ENCODE assay signal across 8 cellular contexts in genomic region chr9:94861589-94862241, GRCh38.
DNase-seq lines count a peak whose midpoint lies in the region; ATAC-seq, FAIRE-seq and TF ChIP-seq lines count a peak whose summit lies in the region.

No MANE protein-coding gene starts in this region.

- H3K9me3 ChIP-seq in duodenal mucosa (ENCODE audit: control insufficient read depth in 1 of 2, low read length in 2 of 2) (peaks cover 0 to 3% of the 10 kb centered on the region in 2 donors), esophagus muscularis mucosa (no peaks in the 10 kb centered on the region)

- H3K27ac ChIP-seq in duodenal mucosa (ENCODE audit: low read depth, low read length), result peak overlapping the region; percentile 49
- H3K27ac ChIP-seq in esophagus muscularis mucosa (replicated peaks in 1 of 4), result peak overlapping the region in 2 of 4 donors; percentile 12 to 46

- TF ChIP-seq EP300 in esophagus muscularis mucosa (IDR thresholded peaks at IDR 0.05), result no peak

- WGBS in esophagus muscularis mucosa, result 90% methylated on average over 11 of the region's 11 CpGs

- intact Hi-C loops in sciatic nerve (cut with DNase I) (no loop called here), esophagus muscularis mucosa (cut with DNase I) (no loop called here)

- TF ChIP-seq CTCF in esophagus muscularis mucosa (IDR thresholded peaks at IDR 0.05), result no peak

- H3K36me3 ChIP-seq in duodenal mucosa (ENCODE audit: control insufficient read depth in 1 of 2, insufficient read depth in 2 of 2, low read length in 2 of 2) (no peaks in the 10 kb centered on the region), esophagus muscularis mucosa (no peaks in the 10 kb centered on the region)

- no peak for FAIRE-seq in frontal cortex (lab: Jason Lieb, UNC)

- H3K9ac ChIP-seq in duodenal mucosa (ENCODE audit: low read depth in 1 of 2, low read length in 2 of 2), result no peak overlapping the region

- H3K4me3 ChIP-seq in duodenal mucosa (ENCODE audit: low read depth in 1 of 2, low read length in 2 of 2), result no peak overlapping the region
- no peak overlapping the region for H3K4me3 ChIP-seq in esophagus muscularis mucosa

- H3K4me1 ChIP-seq in duodenal mucosa (ENCODE audit: control insufficient read depth in 1 of 2, insufficient read depth in 2 of 2, low read length in 2 of 2) (peaks cover 5 to 7% of the 10 kb centered on the region in 2 donors), esophagus muscularis mucosa (peaks cover 29 to 48% (median 36%) of the 10 kb centered on the region in 4 donors)

- ATAC-seq in sciatic nerve, result peak; percentile 76

- DNase-seq in GM04503 (ENCODE audit: low read depth) (peak; percentile 85), NCI-H510A (lab: John Stamatoyannopoulos, UW) (peak; percentile 63), sciatic nerve (ENCODE audit: low spot score) (no peak), esophagus muscularis mucosa (ENCODE audit: extremely low spot score) (no peak), NCI-H82 treated with DMSO at 0.1 percent for 48 hours (lab: John Stamatoyannopoulos, UW; ENCODE audit: unreplicated experiment) (no peak), frontal cortex (ENCODE audit: low spot score in 2 of 2) (no peak), pons (ENCODE audit: low spot score) (no peak)

- H3K27me3 ChIP-seq in duodenal mucosa (ENCODE audit: control insufficient read depth in 1 of 2, insufficient read depth in 2 of 2, low read length in 2 of 2) (no peaks in the 10 kb centered on the region), esophagus muscularis mucosa (no peaks in the 10 kb centered on the region)

- TF ChIP-seq POLR2A in esophagus muscularis mucosa (IDR thresholded peaks at IDR 0.05; ENCODE audit: low read depth), result no peak

Comparison
In these comparisons a context has a peak if more than half of its experiments do, and no peak if none do; other contexts are left out.
1. DNase-seq: peak in GM04503 (single experiment) and NCI-H510A (single experiment); none in sciatic nerve (single experiment), esophagus muscularis mucosa (single experiment), NCI-H82 treated with DMSO at 0.1 percent for 48 hours (single experiment), frontal cortex (0 of 2) and pons (single experiment).